28 cellular contexts compared by ENCODE assay signal in genomic region chr13:79338343-79338742, GRCh38.
"Had no signal": no experiment of that assay in that cellular context is flagged by ENCODE, and none has a peak within 500 bp of the region (broad histone marks: within the 10 kb centered on the region; RNA-seq: fewer than 3 reads in every experiment).

No MANE protein-coding gene starts in this region.

- H3K4me3 ChIP-seq: esophagus squamous epithelium, gastroesophageal sphincter had no signal

- H3K9me3 Mint-ChIP-seq: activated B cell treated with CpG ODN at 0.5 μM for 24 hours; activated CD8-positive, alpha-beta T cell treated with anti-CD3 and anti-CD28 coated beads for 36 hours; T-helper 2 cell treated with Interferon-gamma antibody and Interleukin-4, amounts not matched to agents 5 μg/mL and 100 μg/mL, for 36 hours had no signal

- H3K4me3 Mint-ChIP-seq: activated B cell treated with CpG ODN at 0.5 μM for 24 hours; activated CD8-positive, alpha-beta T cell treated with anti-CD3 and anti-CD28 coated beads for 36 hours; activated naive CD8-positive, alpha-beta T cell; T-helper 17 cell; T-helper 2 cell treated with Interferon-gamma antibody and Interleukin-4, amounts not matched to agents 5 μg/mL and 100 μg/mL, for 36 hours had no signal

- H3K9me3 ChIP-seq: esophagus squamous epithelium, gastroesophageal sphincter had no signal

- H3K27ac ChIP-seq: brain microvascular endothelial cell, epithelial cell of prostate, esophagus squamous epithelium, gastroesophageal sphincter, WERI-Rb-1 had no signal

- DNase-seq: activated B cell treated with CpG ODN at 0.5 μM for 24 hours; activated CD4-positive, alpha-beta T cell treated with anti-CD3 and anti-CD28 coated beads for 48 hours; activated CD4-positive, alpha-beta T cell treated with anti-CD3 and anti-CD28 coated beads, Interleukin-2, amount 50 U/mL, for 1 hour; activated CD4-positive, alpha-beta T cell treated with anti-CD3 and anti-CD28 coated beads, Interleukin-2, amount 50 U/mL, for 48 hours; activated CD8-positive, alpha-beta memory T cell treated with anti-CD3 and anti-CD28 coated beads for 24 hours; activated CD8-positive, alpha-beta T cell treated with anti-CD3 and anti-CD28 coated beads for 36 hours; activated gamma-delta T cell; activated naive CD4-positive, alpha-beta T cell; activated naive CD4-positive, alpha-beta T cell treated with anti-CD3 and anti-CD28 coated beads, Interleukin-2, amount 50 U/mL, for 16 hours; activated T-cell treated with anti-CD3 and anti-CD28 coated beads, Interleukin-2, amount 50 U/mL, for 48 hours; amniotic stem cell; anterior cingulate cortex; brain microvascular endothelial cell; caudate nucleus; cortex of kidney; dermis blood vessel endothelial cell; effector CD8-positive, alpha-beta T cell; esophagus squamous epithelium; foreskin melanocyte; T-helper 1 cell; T-helper 17 cell; T1000; WERI-Rb-1 had no signal

- H3K4me1 ChIP-seq: esophagus squamous epithelium, gastroesophageal sphincter had no signal

- H3K27ac Mint-ChIP-seq: activated B cell treated with CpG ODN at 0.5 μM for 24 hours; activated CD8-positive, alpha-beta T cell treated with anti-CD3 and anti-CD28 coated beads for 36 hours; T-helper 17 cell had no signal

- H3K27me3 ChIP-seq: brain microvascular endothelial cell, esophagus squamous epithelium, gastroesophageal sphincter had no signal

- ATAC-seq: activated CD4-positive, CD25-positive, alpha-beta regulatory T cell treated with anti-CD3 and anti-CD28 coated beads, Interleukin-2, amount 50 U/mL, for 24 hours; activated CD8-positive, alpha-beta T cell treated with anti-CD3 and anti-CD28 coated beads for 36 hours; gastroesophageal sphincter; T-helper 17 cell had no signal

- H3K27me3 Mint-ChIP-seq: activated B cell treated with CpG ODN at 0.5 μM for 24 hours; activated CD8-positive, alpha-beta T cell treated with anti-CD3 and anti-CD28 coated beads for 36 hours; activated naive CD8-positive, alpha-beta T cell; T-helper 17 cell had no signal
